Comparison of ENCODE assay signal across 1 cellular context in the genomic region with DNA sequence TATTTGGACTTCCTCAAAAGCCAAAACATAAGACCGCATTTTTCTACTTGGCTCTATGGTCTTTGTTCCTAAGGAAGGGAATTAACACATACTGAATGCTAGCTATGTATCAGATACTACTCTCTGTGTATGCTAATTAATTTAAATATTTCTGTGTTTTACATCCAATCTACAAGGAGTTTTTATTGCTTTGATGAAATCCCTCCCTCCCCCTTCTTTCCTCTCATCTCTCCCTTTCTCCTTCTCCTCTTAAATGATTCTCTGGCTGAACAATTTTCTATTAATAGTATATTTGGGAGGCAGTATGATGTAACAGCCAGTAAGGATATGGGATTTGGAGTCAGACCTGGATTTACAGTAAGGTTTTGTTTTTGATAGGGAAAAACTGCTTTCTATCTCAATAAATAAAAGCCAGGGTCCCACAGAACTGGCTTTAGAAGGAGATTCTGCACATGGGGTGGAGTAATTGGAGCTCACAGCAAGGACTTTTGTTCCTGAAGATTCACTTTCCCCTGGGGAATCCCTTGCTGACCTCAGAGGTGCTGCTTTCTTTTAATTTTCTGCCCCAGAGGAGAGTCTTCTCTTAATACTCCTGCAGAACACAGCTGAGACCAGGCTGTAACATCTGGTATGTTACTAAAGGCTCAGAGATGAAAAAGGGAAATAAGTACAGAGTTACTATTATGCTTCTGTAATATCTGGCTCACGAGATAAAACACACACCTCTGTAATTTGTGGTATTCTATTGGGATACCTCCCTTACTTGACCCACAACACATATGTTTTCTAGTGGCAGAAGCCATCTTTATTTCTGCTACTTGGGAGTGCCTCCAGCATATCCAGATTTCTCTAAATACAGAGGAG.
TF ChIP-seq lines count a peak whose summit lies in the region.

No MANE protein-coding gene starts in this region.

TF ChIP-seq in GM12878, 131 proteins besides CTCF, POLR2A, EP300 and RAD21 (continued from another document):
- TF ChIP-seq, protein P1, sequence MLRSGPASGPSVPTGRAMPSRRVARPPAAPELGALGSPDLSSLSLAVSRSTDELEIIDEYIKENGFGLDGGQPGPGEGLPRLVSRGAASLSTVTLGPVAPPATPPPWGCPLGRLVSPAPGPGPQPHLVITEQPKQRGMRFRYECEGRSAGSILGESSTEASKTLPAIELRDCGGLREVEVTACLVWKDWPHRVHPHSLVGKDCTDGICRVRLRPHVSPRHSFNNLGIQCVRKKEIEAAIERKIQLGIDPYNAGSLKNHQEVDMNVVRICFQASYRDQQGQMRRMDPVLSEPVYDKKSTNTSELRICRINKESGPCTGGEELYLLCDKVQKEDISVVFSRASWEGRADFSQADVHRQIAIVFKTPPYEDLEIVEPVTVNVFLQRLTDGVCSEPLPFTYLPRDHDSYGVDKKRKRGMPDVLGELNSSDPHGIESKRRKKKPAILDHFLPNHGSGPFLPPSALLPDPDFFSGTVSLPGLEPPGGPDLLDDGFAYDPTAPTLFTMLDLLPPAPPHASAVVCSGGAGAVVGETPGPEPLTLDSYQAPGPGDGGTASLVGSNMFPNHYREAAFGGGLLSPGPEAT (IDR thresholded peaks at IDR 0.05; ENCODE audit: low read depth), result peak; percentile 43; the same call in 1 of the 2 replicates
- TF ChIP-seq BHLHE40 (IDR thresholded peaks at IDR 0.05; ENCODE audit: borderline replicate concordance in 1 of 2, low read depth in 2 of 2, low read length in 1 of 2) (peak; percentile 43 to 73; a peak in 2 of 4 replicates), KDM1A (IDR thresholded peaks at IDR 0.05; ENCODE audit: borderline replicate concordance) (no peak), RELA (IDR thresholded peaks at IDR 0.05; ENCODE audit: borderline replicate concordance, partially characterized antibody) (peak; percentile 33), MEF2B (IDR thresholded peaks at IDR 0.05; ENCODE audit: partially characterized antibody, poor library complexity, severe bottlenecking) (peak; percentile 68), LARP7 (IDR thresholded peaks at IDR 0.05) (no peak), MYB (IDR thresholded peaks at IDR 0.05; ENCODE audit: borderline replicate concordance, low read depth, low read length) (no peak), POLR2AphosphoS2 (IDR thresholded peaks at IDR 0.05; ENCODE audit: low read depth, low read length) (no peak), ZNF207 (IDR thresholded peaks at IDR 0.05; ENCODE audit: borderline replicate concordance) (no peak), JUND (IDR thresholded peaks at IDR 0.05; ENCODE audit: low read depth, low read length) (no peak), BRCA1 (IDR thresholded peaks at IDR 0.05; ENCODE audit: low read depth, low read length) (no peak), IKZF1 (conservative IDR thresholded peaks at IDR 0.05) (0 out of 2 replicates have a peak, but pooled peaks have one; percentile 32), BMI1 (IDR thresholded peaks at IDR 0.05; ENCODE audit: borderline replicate concordance) (no peak), FOXM1 (IDR thresholded peaks at IDR 0.05; ENCODE audit: low read depth, low read length) (no peak), SPI1 (IDR thresholded peaks at IDR 0.05; ENCODE audit: borderline replicate concordance, insufficient read depth, low read depth, low read length) (no peak), BCL11A (IDR thresholded peaks at IDR 0.05; ENCODE audit: low read depth, low read length) (no peak), ASH2L (IDR thresholded peaks at IDR 0.05; ENCODE audit: borderline replicate concordance, low read depth) (no peak)
- TF ChIP-seq, protein P2, sequence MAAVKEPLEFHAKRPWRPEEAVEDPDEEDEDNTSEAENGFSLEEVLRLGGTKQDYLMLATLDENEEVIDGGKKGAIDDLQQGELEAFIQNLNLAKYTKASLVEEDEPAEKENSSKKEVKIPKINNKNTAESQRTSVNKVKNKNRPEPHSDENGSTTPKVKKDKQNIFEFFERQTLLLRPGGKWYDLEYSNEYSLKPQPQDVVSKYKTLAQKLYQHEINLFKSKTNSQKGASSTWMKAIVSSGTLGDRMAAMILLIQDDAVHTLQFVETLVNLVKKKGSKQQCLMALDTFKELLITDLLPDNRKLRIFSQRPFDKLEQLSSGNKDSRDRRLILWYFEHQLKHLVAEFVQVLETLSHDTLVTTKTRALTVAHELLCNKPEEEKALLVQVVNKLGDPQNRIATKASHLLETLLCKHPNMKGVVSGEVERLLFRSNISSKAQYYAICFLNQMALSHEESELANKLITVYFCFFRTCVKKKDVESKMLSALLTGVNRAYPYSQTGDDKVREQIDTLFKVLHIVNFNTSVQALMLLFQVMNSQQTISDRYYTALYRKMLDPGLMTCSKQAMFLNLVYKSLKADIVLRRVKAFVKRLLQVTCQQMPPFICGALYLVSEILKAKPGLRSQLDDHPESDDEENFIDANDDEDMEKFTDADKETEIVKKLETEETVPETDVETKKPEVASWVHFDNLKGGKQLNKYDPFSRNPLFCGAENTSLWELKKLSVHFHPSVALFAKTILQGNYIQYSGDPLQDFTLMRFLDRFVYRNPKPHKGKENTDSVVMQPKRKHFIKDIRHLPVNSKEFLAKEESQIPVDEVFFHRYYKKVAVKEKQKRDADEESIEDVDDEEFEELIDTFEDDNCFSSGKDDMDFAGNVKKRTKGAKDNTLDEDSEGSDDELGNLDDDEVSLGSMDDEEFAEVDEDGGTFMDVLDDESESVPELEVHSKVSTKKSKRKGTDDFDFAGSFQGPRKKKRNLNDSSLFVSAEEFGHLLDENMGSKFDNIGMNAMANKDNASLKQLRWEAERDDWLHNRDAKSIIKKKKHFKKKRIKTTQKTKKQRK (IDR thresholded peaks at IDR 0.05; ENCODE audit: low read depth, low read length), result no peak
- TF ChIP-seq, protein P3, sequence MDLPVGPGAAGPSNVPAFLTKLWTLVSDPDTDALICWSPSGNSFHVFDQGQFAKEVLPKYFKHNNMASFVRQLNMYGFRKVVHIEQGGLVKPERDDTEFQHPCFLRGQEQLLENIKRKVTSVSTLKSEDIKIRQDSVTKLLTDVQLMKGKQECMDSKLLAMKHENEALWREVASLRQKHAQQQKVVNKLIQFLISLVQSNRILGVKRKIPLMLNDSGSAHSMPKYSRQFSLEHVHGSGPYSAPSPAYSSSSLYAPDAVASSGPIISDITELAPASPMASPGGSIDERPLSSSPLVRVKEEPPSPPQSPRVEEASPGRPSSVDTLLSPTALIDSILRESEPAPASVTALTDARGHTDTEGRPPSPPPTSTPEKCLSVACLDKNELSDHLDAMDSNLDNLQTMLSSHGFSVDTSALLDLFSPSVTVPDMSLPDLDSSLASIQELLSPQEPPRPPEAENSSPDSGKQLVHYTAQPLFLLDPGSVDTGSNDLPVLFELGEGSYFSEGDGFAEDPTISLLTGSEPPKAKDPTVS (IDR thresholded peaks at IDR 0.05; ENCODE audit: low read depth, low read length), result no peak
- TF ChIP-seq, protein P4, sequence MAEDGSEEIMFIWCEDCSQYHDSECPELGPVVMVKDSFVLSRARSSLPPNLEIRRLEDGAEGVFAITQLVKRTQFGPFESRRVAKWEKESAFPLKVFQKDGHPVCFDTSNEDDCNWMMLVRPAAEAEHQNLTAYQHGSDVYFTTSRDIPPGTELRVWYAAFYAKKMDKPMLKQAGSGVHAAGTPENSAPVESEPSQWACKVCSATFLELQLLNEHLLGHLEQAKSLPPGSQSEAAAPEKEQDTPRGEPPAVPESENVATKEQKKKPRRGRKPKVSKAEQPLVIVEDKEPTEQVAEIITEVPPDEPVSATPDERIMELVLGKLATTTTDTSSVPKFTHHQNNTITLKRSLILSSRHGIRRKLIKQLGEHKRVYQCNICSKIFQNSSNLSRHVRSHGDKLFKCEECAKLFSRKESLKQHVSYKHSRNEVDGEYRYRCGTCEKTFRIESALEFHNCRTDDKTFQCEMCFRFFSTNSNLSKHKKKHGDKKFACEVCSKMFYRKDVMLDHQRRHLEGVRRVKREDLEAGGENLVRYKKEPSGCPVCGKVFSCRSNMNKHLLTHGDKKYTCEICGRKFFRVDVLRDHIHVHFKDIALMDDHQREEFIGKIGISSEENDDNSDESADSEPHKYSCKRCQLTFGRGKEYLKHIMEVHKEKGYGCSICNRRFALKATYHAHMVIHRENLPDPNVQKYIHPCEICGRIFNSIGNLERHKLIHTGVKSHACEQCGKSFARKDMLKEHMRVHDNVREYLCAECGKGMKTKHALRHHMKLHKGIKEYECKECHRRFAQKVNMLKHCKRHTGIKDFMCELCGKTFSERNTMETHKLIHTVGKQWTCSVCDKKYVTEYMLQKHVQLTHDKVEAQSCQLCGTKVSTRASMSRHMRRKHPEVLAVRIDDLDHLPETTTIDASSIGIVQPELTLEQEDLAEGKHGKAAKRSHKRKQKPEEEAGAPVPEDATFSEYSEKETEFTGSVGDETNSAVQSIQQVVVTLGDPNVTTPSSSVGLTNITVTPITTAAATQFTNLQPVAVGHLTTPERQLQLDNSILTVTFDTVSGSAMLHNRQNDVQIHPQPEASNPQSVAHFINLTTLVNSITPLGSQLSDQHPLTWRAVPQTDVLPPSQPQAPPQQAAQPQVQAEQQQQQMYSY (CRISPR knock-in tag; IDR thresholded peaks at IDR 0.05), result no peak
